ENCODE assay signal across 8 cellular contexts in the genomic region with DNA sequence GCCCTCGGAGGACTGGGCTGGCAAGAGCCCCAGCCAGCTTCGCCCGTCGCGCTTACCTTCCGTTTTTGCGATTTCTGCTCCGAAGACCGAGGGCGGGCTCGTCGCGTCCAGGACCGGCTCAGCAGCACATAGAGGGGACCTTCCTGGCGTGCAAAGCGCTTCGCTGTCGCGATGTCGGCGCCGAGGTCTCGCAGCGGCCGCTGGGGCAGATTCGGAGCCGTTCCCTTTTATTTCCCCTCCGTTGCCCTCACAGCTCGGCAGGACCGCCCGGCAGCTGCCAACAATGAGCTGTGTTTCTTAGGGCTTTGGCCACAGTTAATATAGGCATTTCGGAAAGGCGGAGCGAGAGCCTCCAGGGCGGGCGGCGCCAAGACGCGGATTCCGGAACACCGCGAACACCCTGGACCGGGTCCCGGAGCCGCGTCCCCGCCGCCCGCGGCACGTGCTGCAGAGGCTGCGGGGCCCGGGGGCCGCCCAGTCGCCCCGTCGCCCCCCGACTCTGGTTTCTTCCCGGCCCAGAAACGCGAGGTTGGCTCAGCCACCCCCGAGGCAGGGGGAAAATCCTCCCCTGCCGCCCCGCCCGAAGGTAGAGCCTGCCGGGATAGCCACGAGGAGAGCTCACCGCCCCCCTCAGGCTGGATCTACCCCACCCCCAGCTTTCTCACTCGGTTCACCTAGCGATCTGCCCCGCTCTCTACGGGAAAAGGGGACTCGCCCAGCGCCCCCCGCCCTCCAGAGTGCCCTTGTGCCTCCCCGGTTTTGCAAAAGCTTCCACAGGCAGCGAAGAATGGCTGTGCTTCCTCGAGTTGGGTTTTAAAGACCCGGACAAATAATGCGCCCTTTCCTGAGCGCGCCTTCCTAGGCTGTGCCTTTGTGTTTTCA. TPM values are rescaled to one million over a fixed set of nuclear protein-coding genes. Genes with fewer than 3 reads are reported as not detected.
DNase-seq lines count a peak whose midpoint lies in the region; ATAC-seq and TF ChIP-seq lines count a peak whose summit lies in the region.

A gene with protein sequence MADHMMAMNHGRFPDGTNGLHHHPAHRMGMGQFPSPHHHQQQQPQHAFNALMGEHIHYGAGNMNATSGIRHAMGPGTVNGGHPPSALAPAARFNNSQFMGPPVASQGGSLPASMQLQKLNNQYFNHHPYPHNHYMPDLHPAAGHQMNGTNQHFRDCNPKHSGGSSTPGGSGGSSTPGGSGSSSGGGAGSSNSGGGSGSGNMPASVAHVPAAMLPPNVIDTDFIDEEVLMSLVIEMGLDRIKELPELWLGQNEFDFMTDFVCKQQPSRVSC (minus strand): TSS at position 292 of the 882 bp plus-strand sequence. CDS start 704 bp downstream, outside the sequence.

- H3K4me3 ChIP-seq in right atrium auricular region = peak within 1 kb of the TSS; percentile 84 to 87
- peak within 1 kb of the TSS; percentile 80 to 89 for H3K4me3 ChIP-seq in uterus

- peaks cover 30% of the 10 kb centered on the region for H3K36me3 ChIP-seq in right atrium auricular region
- H3K36me3 ChIP-seq in uterus = no peaks in the 10 kb centered on the region

- peak; percentile 99 for TF ChIP-seq POLR2A in GM15510 (IDR thresholded peaks at IDR 0.05; ENCODE audit: borderline replicate concordance, extremely low read depth, insufficient read length)
- TF ChIP-seq POLR2A in uterus (IDR thresholded peaks at IDR 0.05) = peak; percentile 86 to 91

- ATAC-seq in HG02884 (IDR thresholded peaks at IDR 0.05; ENCODE audit: unreplicated experiment) = peak; percentile 50

- no peaks in the 10 kb centered on the region for H3K27me3 ChIP-seq in right atrium auricular region
- H3K27me3 ChIP-seq in uterus = no peaks in the 10 kb centered on the region

- DNase-seq in NCI-H1694 (lab: John Stamatoyannopoulos, UW) (peak; percentile 84), T-helper 2 cell (peak; percentile 82 to 96 (median 89)), right atrium auricular region (ENCODE audit: low spot score) (peak; percentile 97), putamen (ENCODE audit: low spot score) (peak; percentile 91), uterus (peak; percentile 93 to 95)

- H3K9me3 ChIP-seq in right atrium auricular region (no peaks in the 10 kb centered on the region), uterus (no peaks in the 10 kb centered on the region)

- peak within 1 kb of the TSS; percentile 95 for H3K27ac ChIP-seq in angular gyrus (ENCODE audit: low read depth, low read length)
- peak within 1 kb of the TSS; percentile 94 to 96 for H3K27ac ChIP-seq in right atrium auricular region
- H3K27ac ChIP-seq in uterus = peak within 1 kb of the TSS; percentile 95 to 99

- peak in 1 of 2 donors; percentile 50 for TF ChIP-seq CTCF in right atrium auricular region (IDR thresholded peaks at IDR 0.05)
- TF ChIP-seq CTCF in uterus (IDR thresholded peaks at IDR 0.05) = peak in 2 of 4 experiments; percentile 32 to 33

- H3K4me1 ChIP-seq in right atrium auricular region = peaks cover 0 to 25% of the 10 kb centered on the region in 2 donors
- peaks cover 0 to 3% of the 10 kb centered on the region in 2 donors for H3K4me1 ChIP-seq in uterus

- intact Hi-C loops in uterus (cut with DNase I; ENCODE audit: low total_unique reads) = loop anchor here (2.0 to 10.0 kb wide), 2 partner anchors 150 to 220 kb away; no protein-coding TSS in a partner anchor

RNA-seq across cellular contexts. Expression of the gene that starts here (rescaled TPM):
- total RNA-seq in right atrium auricular region (100 to 1,000 TPM; 119 to 208 TPM), uterus (100 to 1,000 TPM in 3 of 4 donors, 10 to 100 TPM in 1; 53.4 to 260 (median 159) TPM)

Comparison
In these comparisons a context has a peak if more than half of its experiments do, and no peak if none do; other contexts are left out.
1. Peak in every context shown above with its lines: DNase-seq, ATAC-seq, H3K4me3 ChIP-seq and H3K27ac ChIP-seq.